ENCODE assay signal across 20 cellular contexts in the genomic region with DNA sequence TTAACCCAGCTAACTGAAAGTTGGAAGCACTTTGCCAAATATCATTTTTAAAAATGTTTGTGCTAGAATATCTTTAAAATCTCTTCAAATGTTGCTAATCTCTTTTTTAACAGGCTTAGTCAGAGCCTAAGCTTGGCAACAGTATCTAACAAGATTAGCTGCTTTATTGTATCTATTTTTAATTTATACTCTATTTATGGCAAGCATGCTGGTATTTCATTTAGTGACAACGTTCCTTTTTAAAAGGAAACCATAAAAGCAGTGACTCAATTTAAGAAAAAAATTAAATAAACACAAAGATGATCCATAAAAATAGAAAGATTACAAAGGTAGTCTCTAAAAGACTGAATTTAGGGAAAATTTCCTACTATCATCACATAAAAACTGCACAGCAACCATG. TPM values are rescaled to one million over a fixed set of nuclear protein-coding genes. Genes with fewer than 3 reads are reported as not detected.
DNase-seq lines count a peak whose midpoint lies in the region; ATAC-seq and TF ChIP-seq lines count a peak whose summit lies in the region.
"Had no signal": no experiment of that assay in that cellular context is flagged by ENCODE, and none has a peak within 500 bp of the region (broad histone marks: within the 10 kb centered on the region; RNA-seq: fewer than 3 reads in every experiment).

No MANE protein-coding gene starts in this region.

- H3K36me3 Mint-ChIP-seq in HFFc6 (ENCODE audit: low read depth), result peaks cover 2% of the 10 kb centered on the region; the same call in 1 of the 2 replicates
- H3K36me3 Mint-ChIP-seq in osteocyte (ENCODE audit: unreplicated experiment), result peaks cover 20% of the 10 kb centered on the region
- H3K36me3 Mint-ChIP-seq: natural killer cell had no signal

- H3K4me3 Mint-ChIP-seq in HFFc6, result no peak overlapping the region
- no peak overlapping the region for H3K4me3 Mint-ChIP-seq in osteocyte (ENCODE audit: unreplicated experiment)
- H3K4me3 Mint-ChIP-seq: activated CD8-positive, alpha-beta memory T cell treated with anti-CD3 and anti-CD28 coated beads, Interleukin-2, amount 10 ng/mL, durations not matched to agents 7 days and 5 days; natural killer cell had no signal

- no peak for ATAC-seq in GM18907 (IDR thresholded peaks at IDR 0.05; ENCODE audit: unreplicated experiment)
- ATAC-seq in HG02852 (IDR thresholded peaks at IDR 0.05; ENCODE audit: unreplicated experiment), result no peak
- ATAC-seq: activated CD8-positive, alpha-beta memory T cell treated with anti-CD3 and anti-CD28 coated beads, Interleukin-2, amount 10 ng/mL, durations not matched to agents 7 days and 5 days; natural killer cell had no signal

- H3K4me3 ChIP-seq in BJ (ENCODE audit: low read depth, low read length), result no peak overlapping the region
- H3K4me3 ChIP-seq: breast epithelium had no signal

- POLR2A ChIA-PET in BJ (lab: Charles Lee), result no interaction called here

- H3K36me3 ChIP-seq in BJ (ENCODE audit: control insufficient read depth, insufficient read depth, low read length), result no peaks in the 10 kb centered on the region
- H3K36me3 ChIP-seq: breast epithelium had no signal

- H3K27ac Mint-ChIP-seq in HFFc6 (peak overlapping the region; percentile 55; the same call in 1 of the 2 replicates), osteocyte (ENCODE audit: unreplicated experiment) (peak overlapping the region; percentile 79)
- H3K27ac Mint-ChIP-seq: activated CD8-positive, alpha-beta memory T cell treated with anti-CD3 and anti-CD28 coated beads, Interleukin-2, amount 10 ng/mL, durations not matched to agents 7 days and 5 days; natural killer cell had no signal

- H3K27me3 ChIP-seq in BJ (ENCODE audit: control insufficient read depth, insufficient read depth, low read length), result no peaks in the 10 kb centered on the region
- H3K27me3 ChIP-seq: breast epithelium had no signal

- peak; percentile 42 for DNase-seq in BJ (ENCODE audit: low read depth)
- peak; percentile 30 for DNase-seq in HFFc6
- peak; percentile 25 for DNase-seq in dermis blood vessel endothelial cell
- no peak for DNase-seq in osteocyte (ENCODE audit: extremely low spot score, unreplicated experiment)
- no peak for DNase-seq in NCI-H345 treated with DMSO at 0.1 percent for 48 hours (lab: John Stamatoyannopoulos, UW; ENCODE audit: unreplicated experiment)
- no peak for DNase-seq in GM10266 (ENCODE audit: extremely low spot score)
- DNase-seq: activated CD8-positive, alpha-beta memory T cell treated with anti-CD3 and anti-CD28 coated beads, Interleukin-2, amount 10 ng/mL, durations not matched to agents 7 days and 5 days; activated gamma-delta T cell treated with Interleukin-2 at 50 U/mL for 16 hours; DMS153; effector CD8-positive, alpha-beta T cell; Kasumi-1; natural killer cell; NCI-H1417 treated with DMSO at 0.1 percent for 48 hours; SHP77 treated with DMSO at 0.1 percent for 48 hours; substantia nigra had no signal

- CTCF ChIA-PET in BJ (lab: Yijun Ruan, JAX), result no interaction called here

- H3K4me1 Mint-ChIP-seq in HFFc6 (ENCODE audit: low read depth) (peaks cover 19% of the 10 kb centered on the region), osteocyte (ENCODE audit: unreplicated experiment) (peaks cover 33% of the 10 kb centered on the region)

- H3K9me3 Mint-ChIP-seq in HFFc6 (no peaks in the 10 kb centered on the region), osteocyte (ENCODE audit: unreplicated experiment) (no peaks in the 10 kb centered on the region)
- H3K9me3 Mint-ChIP-seq: natural killer cell had no signal

- no peaks in the 10 kb centered on the region; the same call in 1 of the 2 replicates for H3K27me3 Mint-ChIP-seq in HFFc6 (ENCODE audit: insufficient read depth)
- H3K27me3 Mint-ChIP-seq in osteocyte (ENCODE audit: unreplicated experiment), result no peaks in the 10 kb centered on the region
- H3K27me3 Mint-ChIP-seq: activated CD8-positive, alpha-beta memory T cell treated with anti-CD3 and anti-CD28 coated beads, Interleukin-2, amount 10 ng/mL, durations not matched to agents 7 days and 5 days had no signal

- TF ChIP-seq CTCF in BJ (IDR thresholded peaks at IDR 0.05; ENCODE audit: insufficient read depth, low read depth, low read length) (no peak), HFFc6 (IDR thresholded peaks at IDR 0.05) (no peak), osteocyte (IDR thresholded peaks at IDR 0.05) (no peak), GM10266 (IDR thresholded peaks at IDR 0.05; ENCODE audit: control insufficient read depth, insufficient read depth, low read depth, missing control alignments) (no peak)

RNA-seq across cellular contexts. Expression of a gene that starts 40.5 kb away (rescaled TPM):
- polyA plus RNA-seq in BJ (2011; rRNA removed), result 20.2 and 21.1 TPM in 2 replicates
- 25.9 and 27.0 TPM in 2 replicates for polyA minus RNA-seq in BJ (2011; rRNA and poly(A)+ RNA removed)
- total RNA-seq in HFFc6 (2021; fragmentation: NEBNext Ultra II Directional; extraction: Animal tissue kit (Norgen Biotek cat#: 25700)), result 10 to 100 TPM in 1 of 6 experiments, 1 to 10 TPM in 5; 6.5 to 10.7 (median 8.3) TPM
- total RNA-seq in dermis blood vessel endothelial cell (23.8 and 42.8 TPM in 2 replicates), osteocyte (52.3 and 58.7 TPM in 2 replicates)

RNA-seq across cellular contexts. Expression of a gene that starts 45.9 kb away (rescaled TPM):
- polyA plus RNA-seq in BJ (2011; rRNA removed), result 345 and 352 TPM in 2 replicates
- 65.0 and 137 TPM in 2 replicates for polyA minus RNA-seq in BJ (2011; rRNA and poly(A)+ RNA removed)
- 100 to 1,000 TPM; 183 to 226 (median 200) TPM for total RNA-seq in HFFc6 (2021; fragmentation: NEBNext Ultra II Directional; extraction: Animal tissue kit (Norgen Biotek cat#: 25700))
- 181 and 222 TPM in 2 replicates for total RNA-seq in dermis blood vessel endothelial cell
- total RNA-seq in osteocyte, result 200 and 205 TPM in 2 replicates

RNA-seq across cellular contexts. Expression of a gene that starts 46.1 kb away (rescaled TPM):
- not detected in 2 replicates for polyA plus RNA-seq in BJ (2011; rRNA removed)
- polyA minus RNA-seq in BJ (2011; rRNA and poly(A)+ RNA removed), result not detected in 2 replicates
- not detected for total RNA-seq in HFFc6 (2021; fragmentation: NEBNext Ultra II Directional; extraction: Animal tissue kit (Norgen Biotek cat#: 25700))
- not detected in 2 replicates for total RNA-seq in dermis blood vessel endothelial cell
- total RNA-seq in osteocyte, result not detected in 2 replicates
- total RNA-seq: activated CD8-positive, alpha-beta memory T cell treated with anti-CD3 and anti-CD28 coated beads, Interleukin-2, amount 10 ng/mL, durations not matched to agents 7 days and 5 days; breast epithelium; HT-29; lower leg skin; natural killer cell had no signal

Comparison
In these comparisons a context has a peak if more than half of its experiments do, and no peak if none do; other contexts are left out.
1. DNase-seq: peak in BJ (single experiment), HFFc6 (single experiment) and dermis blood vessel endothelial cell (single experiment); none in osteocyte (single experiment), NCI-H345 treated with DMSO at 0.1 percent for 48 hours (single experiment) and GM10266 (single experiment).